8 cellular contexts compared by ENCODE assay signal in the genomic region with DNA sequence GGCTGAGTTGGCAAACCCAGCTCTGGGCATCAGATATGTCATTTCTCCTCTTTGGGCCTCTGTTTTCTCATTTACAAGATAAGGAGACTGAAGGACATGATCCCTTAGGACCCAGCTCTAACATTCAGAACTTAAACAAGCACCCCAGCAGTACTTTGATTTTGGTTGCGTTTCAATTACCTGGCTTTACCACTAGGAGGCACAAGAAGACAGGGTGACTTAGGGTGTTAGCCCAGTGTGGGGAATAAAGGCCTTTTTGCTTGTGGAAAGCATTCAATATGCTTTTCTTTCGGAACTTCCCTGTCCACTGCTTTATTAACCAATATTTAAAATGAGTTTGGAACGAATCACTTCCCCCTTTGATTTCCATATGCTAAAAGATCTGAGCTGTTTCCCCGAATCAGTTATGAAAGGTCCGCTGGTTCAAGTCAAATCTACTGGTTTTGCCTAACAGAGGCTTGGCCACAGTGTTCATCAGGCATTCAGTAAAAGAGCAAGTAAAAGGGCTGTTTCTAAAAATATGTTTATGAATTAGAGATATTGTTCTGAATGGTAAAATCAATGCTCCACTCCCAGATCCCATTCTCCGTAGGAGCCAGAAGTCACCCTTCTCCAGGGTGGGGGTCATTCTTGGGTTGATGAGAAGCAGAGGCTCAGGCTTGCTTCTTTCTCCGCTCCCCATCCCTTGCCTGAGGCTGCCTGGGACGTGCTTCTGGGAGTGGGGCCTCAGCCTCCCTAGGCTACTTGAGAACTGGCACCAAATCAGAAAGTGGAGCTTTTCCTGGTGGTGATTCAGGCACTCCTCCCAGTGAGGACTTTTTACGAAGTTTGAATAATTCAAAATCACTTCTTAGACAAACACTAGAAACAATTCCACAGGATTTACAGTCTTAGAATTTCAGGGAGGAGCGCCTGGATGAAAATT.
DNase-seq lines count a peak whose midpoint lies in the region; ATAC-seq and TF ChIP-seq lines count a peak whose summit lies in the region.

No MANE protein-coding gene starts in this region.

- ATAC-seq in right cardiac atrium (peak; percentile 91 to 92), psoas muscle (peak; percentile 74 to 91 (median 86)), HG02884 (IDR thresholded peaks at IDR 0.05; ENCODE audit: unreplicated experiment) (no peak)

- 30% methylated on average over 10 of the region's 10 CpGs for WGBS in right cardiac atrium
- 48 to 54% (median 51%) methylated on average over 10 of the region's 10 CpGs for WGBS in psoas muscle, 3 donors

- H3K27me3 ChIP-seq in right cardiac atrium (ENCODE audit: control insufficient read depth, insufficient read depth) (no peaks in the 10 kb centered on the region), psoas muscle (ENCODE audit: insufficient read depth in 3 of 3, low read length in 2 of 3) (no peaks in the 10 kb centered on the region)

- H3K4me1 ChIP-seq in right cardiac atrium (ENCODE audit: control insufficient read depth, insufficient read depth, low read length) (no peaks in the 10 kb centered on the region), psoas muscle (no peaks in the 10 kb centered on the region)

- peaks cover 2 to 27% of the 10 kb centered on the region in 2 donors for H3K36me3 ChIP-seq in psoas muscle (ENCODE audit: insufficient read depth in 1 of 2, low read depth in 1 of 2)

- no peaks in the 10 kb centered on the region for H3K9me3 ChIP-seq in right cardiac atrium (ENCODE audit: control insufficient read depth, low read length)
- H3K9me3 ChIP-seq in psoas muscle = no peaks in the 10 kb centered on the region

- intact Hi-C loops in right cardiac atrium (cut with DNase I) = loop anchor here in 3 of 4 donors (1.0 to 5.0 kb wide), 3 partner anchors 106 kb away; a partner anchor contains a TSS
- intact Hi-C loops in psoas muscle (cut with DNase I) = loop anchor here in 1 of 2 donors (1.0 to 10.0 kb wide), 4 partner anchors 46 to 308 kb away; a partner anchor contains a TSS

- H3K4me3 ChIP-seq in astrocyte of the cerebellum (ENCODE audit: low read depth, low read length) (no peak overlapping the region), right cardiac atrium (ENCODE audit: low read length) (no peak overlapping the region), psoas muscle (no peak overlapping the region)

- DNase-seq in AG08395 (ENCODE audit: low spot score) (peak; percentile 85), KBM-7 (peak; percentile 89), RPMI7951 (ENCODE audit: low read depth) (peak; percentile 92), astrocyte of the cerebellum (ENCODE audit: low read depth) (peak; percentile 84), right cardiac atrium (peak; percentile 45 to 74 (median 54)), psoas muscle (peak in 1 of 2 donors; percentile 18)

- peak overlapping the region; percentile 75 for H3K27ac ChIP-seq in right cardiac atrium (ENCODE audit: low read length)
- peak overlapping the region; percentile 41 for H3K27ac ChIP-seq in psoas muscle

- in situ Hi-C loops in KBM-7 (cut with MboI; ENCODE audit: low pct_unique_long_range_greater_than_20kb, low sequenced_read_pairs) (no loop called here), astrocyte of the cerebellum (cut with HindIII; ENCODE audit: low sequenced_read_pairs) (no loop called here)

- peak; percentile 88 for TF ChIP-seq CTCF in GM12873 (IDR thresholded peaks at IDR 0.05; ENCODE audit: insufficient read depth, low read depth, low read length, missing control alignments)
- peak; percentile 87 for TF ChIP-seq CTCF in astrocyte of the cerebellum (IDR thresholded peaks at IDR 0.05; ENCODE audit: low read depth, low read length, missing control alignments)
- peak; percentile 95 for TF ChIP-seq CTCF in psoas muscle (IDR thresholded peaks at IDR 0.05)
